2 cellular contexts compared by ENCODE assay signal in genomic region chr15:39823634-39824033, GRCh38.
TF ChIP-seq lines count a peak whose summit lies in the region.

No MANE protein-coding gene starts in this region.

TF ChIP-seq in GM23338, 12 proteins besides CTCF, POLR2A, EP300 and RAD21:
- TF ChIP-seq, protein P1, sequence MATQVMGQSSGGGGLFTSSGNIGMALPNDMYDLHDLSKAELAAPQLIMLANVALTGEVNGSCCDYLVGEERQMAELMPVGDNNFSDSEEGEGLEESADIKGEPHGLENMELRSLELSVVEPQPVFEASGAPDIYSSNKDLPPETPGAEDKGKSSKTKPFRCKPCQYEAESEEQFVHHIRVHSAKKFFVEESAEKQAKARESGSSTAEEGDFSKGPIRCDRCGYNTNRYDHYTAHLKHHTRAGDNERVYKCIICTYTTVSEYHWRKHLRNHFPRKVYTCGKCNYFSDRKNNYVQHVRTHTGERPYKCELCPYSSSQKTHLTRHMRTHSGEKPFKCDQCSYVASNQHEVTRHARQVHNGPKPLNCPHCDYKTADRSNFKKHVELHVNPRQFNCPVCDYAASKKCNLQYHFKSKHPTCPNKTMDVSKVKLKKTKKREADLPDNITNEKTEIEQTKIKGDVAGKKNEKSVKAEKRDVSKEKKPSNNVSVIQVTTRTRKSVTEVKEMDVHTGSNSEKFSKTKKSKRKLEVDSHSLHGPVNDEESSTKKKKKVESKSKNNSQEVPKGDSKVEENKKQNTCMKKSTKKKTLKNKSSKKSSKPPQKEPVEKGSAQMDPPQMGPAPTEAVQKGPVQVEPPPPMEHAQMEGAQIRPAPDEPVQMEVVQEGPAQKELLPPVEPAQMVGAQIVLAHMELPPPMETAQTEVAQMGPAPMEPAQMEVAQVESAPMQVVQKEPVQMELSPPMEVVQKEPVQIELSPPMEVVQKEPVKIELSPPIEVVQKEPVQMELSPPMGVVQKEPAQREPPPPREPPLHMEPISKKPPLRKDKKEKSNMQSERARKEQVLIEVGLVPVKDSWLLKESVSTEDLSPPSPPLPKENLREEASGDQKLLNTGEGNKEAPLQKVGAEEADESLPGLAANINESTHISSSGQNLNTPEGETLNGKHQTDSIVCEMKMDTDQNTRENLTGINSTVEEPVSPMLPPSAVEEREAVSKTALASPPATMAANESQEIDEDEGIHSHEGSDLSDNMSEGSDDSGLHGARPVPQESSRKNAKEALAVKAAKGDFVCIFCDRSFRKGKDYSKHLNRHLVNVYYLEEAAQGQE (IDR thresholded peaks at IDR 0.05; ENCODE audit: unreplicated experiment) = no peak
- TF ChIP-seq ZNF114 (CRISPR knock-in tag; IDR thresholded peaks at IDR 0.05) = no peak
- no peak for TF ChIP-seq POLR2AphosphoS5 (IDR thresholded peaks at IDR 0.05; ENCODE audit: low read depth)
- TF ChIP-seq EZH2phosphoT487 (IDR thresholded peaks at IDR 0.05; ENCODE audit: unreplicated experiment) = no peak
- no peak for TF ChIP-seq EZH2 (IDR thresholded peaks at IDR 0.05; ENCODE audit: low read depth, unreplicated experiment)
- no peak for TF ChIP-seq CREB1 (CRISPR knock-in tag; IDR thresholded peaks at IDR 0.05; ENCODE audit: low read depth)
- no peak for TF ChIP-seq ZNF331 (CRISPR knock-in tag; IDR thresholded peaks at IDR 0.05; ENCODE audit: low read depth)
- TF ChIP-seq, protein P2, sequence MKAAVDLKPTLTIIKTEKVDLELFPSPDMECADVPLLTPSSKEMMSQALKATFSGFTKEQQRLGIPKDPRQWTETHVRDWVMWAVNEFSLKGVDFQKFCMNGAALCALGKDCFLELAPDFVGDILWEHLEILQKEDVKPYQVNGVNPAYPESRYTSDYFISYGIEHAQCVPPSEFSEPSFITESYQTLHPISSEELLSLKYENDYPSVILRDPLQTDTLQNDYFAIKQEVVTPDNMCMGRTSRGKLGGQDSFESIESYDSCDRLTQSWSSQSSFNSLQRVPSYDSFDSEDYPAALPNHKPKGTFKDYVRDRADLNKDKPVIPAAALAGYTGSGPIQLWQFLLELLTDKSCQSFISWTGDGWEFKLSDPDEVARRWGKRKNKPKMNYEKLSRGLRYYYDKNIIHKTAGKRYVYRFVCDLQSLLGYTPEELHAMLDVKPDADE (IDR thresholded peaks at IDR 0.05) = no peak
- TF ChIP-seq, protein P3, sequence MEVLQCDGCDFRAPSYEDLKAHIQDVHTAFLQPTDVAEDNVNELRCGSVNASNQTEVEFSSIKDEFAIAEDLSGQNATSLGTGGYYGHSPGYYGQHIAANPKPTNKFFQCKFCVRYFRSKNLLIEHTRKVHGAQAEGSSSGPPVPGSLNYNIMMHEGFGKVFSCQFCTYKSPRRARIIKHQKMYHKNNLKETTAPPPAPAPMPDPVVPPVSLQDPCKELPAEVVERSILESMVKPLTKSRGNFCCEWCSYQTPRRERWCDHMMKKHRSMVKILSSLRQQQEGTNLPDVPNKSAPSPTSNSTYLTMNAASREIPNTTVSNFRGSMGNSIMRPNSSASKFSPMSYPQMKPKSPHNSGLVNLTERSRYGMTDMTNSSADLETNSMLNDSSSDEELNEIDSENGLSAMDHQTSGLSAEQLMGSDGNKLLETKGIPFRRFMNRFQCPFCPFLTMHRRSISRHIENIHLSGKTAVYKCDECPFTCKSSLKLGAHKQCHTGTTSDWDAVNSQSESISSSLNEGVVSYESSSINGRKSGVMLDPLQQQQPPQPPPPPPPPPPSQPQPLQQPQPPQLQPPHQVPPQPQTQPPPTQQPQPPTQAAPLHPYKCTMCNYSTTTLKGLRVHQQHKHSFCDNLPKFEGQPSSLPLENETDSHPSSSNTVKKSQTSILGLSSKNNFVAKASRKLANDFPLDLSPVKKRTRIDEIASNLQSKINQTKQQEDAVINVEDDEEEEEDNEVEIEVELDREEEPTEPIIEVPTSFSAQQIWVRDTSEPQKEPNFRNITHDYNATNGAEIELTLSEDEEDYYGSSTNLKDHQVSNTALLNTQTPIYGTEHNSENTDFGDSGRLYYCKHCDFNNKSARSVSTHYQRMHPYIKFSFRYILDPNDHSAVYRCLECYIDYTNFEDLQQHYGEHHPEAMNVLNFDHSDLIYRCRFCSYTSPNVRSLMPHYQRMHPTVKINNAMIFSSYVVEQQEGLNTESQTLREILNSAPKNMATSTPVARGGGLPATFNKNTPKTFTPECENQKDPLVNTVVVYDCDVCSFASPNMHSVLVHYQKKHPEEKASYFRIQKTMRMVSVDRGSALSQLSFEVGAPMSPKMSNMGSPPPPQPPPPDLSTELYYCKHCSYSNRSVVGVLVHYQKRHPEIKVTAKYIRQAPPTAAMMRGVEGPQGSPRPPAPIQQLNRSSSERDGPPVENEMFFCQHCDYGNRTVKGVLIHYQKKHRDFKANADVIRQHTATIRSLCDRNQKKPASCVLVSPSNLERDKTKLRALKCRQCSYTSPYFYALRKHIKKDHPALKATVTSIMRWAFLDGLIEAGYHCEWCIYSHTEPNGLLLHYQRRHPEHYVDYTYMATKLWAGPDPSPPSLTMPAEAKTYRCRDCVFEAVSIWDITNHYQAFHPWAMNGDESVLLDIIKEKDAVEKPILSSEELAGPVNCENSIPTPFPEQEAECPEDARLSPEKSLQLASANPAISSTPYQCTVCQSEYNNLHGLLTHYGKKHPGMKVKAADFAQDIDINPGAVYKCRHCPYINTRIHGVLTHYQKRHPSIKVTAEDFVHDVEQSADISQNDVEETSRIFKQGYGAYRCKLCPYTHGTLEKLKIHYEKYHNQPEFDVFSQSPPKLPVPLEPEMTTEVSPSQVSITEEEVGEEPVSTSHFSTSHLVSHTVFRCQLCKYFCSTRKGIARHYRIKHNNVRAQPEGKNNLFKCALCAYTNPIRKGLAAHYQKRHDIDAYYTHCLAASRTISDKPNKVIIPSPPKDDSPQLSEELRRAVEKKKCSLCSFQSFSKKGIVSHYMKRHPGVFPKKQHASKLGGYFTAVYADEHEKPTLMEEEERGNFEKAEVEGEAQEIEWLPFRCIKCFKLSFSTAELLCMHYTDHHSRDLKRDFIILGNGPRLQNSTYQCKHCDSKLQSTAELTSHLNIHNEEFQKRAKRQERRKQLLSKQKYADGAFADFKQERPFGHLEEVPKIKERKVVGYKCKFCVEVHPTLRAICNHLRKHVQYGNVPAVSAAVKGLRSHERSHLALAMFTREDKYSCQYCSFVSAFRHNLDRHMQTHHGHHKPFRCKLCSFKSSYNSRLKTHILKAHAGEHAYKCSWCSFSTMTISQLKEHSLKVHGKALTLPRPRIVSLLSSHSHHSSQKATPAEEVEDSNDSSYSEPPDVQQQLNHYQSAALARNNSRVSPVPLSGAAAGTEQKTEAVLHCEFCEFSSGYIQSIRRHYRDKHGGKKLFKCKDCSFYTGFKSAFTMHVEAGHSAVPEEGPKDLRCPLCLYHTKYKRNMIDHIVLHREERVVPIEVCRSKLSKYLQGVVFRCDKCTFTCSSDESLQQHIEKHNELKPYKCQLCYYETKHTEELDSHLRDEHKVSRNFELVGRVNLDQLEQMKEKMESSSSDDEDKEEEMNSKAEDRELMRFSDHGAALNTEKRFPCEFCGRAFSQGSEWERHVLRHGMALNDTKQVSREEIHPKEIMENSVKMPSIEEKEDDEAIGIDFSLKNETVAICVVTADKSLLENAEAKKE (CRISPR knock-in tag; IDR thresholded peaks at IDR 0.05) = no peak
- TF ChIP-seq STAT1 (IDR thresholded peaks at IDR 0.05; ENCODE audit: unreplicated experiment) = no peak
- no peak for TF ChIP-seq JUNB (IDR thresholded peaks at IDR 0.05; ENCODE audit: unreplicated experiment)
- TF ChIP-seq NANOG (IDR thresholded peaks at IDR 0.05; ENCODE audit: borderline replicate concordance) = no peak

TF ChIP-seq in IMR-90, 13 proteins besides CTCF, POLR2A, EP300 and RAD21:
- no peak for TF ChIP-seq NFE2L2 (IDR thresholded peaks at IDR 0.05; ENCODE audit: low read depth, low read length)
- TF ChIP-seq ELK1 (IDR thresholded peaks at IDR 0.05; ENCODE audit: borderline replicate concordance, low read depth, low read length) = no peak
- no peak for TF ChIP-seq CHD1 (IDR thresholded peaks at IDR 0.05; ENCODE audit: low read depth, low read length)
- no peak for TF ChIP-seq MAZ (IDR thresholded peaks at IDR 0.05; ENCODE audit: borderline replicate concordance, low read depth, low read length)
TF ChIP-seq in IMR-90: peak in this region for 0.
